In genomic region chr9:132007371-132007701, GRCh38 we compare ENCODE assay signal across 16 cellular contexts.
A peak's percentile ranks its signal among the peaks of the same experiment; 100 is the strongest.
DNase-seq lines count a peak whose midpoint lies in the region; ATAC-seq, FAIRE-seq and TF ChIP-seq lines count a peak whose summit lies in the region.
"Had no signal": no experiment of that assay in that cellular context is flagged by ENCODE, and none has a peak within 500 bp of the region (broad histone marks: within the 10 kb centered on the region; RNA-seq: fewer than 3 reads in every experiment).

No MANE protein-coding gene starts in this region.

- intact Hi-C loops in tibial artery (cut with DNase I; ENCODE audit: low total_unique reads), result no loop called here

- no peaks in the 10 kb centered on the region for H3K27me3 ChIP-seq in MM.1S (replicated peaks; ENCODE audit: insufficient read depth, low read length)
- no peaks in the 10 kb centered on the region for H3K27me3 ChIP-seq in tibial artery
- H3K27me3 ChIP-seq in MG63, result no peaks in the 10 kb centered on the region
- H3K27me3 ChIP-seq: Peyer's patch, tibial nerve had no signal

- no peaks in the 10 kb centered on the region for H4K20me1 ChIP-seq in MM.1S (ENCODE audit: insufficient read depth, low read length)

- TF ChIP-seq EP300 in A549 (IDR thresholded peaks at IDR 0.05), result no peak

- H3K36me3 ChIP-seq in MM.1S (replicated peaks; ENCODE audit: insufficient read depth, low read length) (no peaks in the 10 kb centered on the region), tibial artery (peaks cover 0 to 3% (median 0%) of the 10 kb centered on the region in 3 donors), MG63 (0 out of 2 replicates have a peak, but pooled peaks cover under 1% of the 10 kb centered on the region)
- H3K36me3 ChIP-seq: Peyer's patch had no signal

- no peaks in the 10 kb centered on the region for H3K27me3 Mint-ChIP-seq in effector memory CD8-positive, alpha-beta T cell

- H3K4me3 ChIP-seq in A549 (no peak overlapping the region), MM.1S (ENCODE audit: low read length) (no peak overlapping the region), tibial artery (no peak overlapping the region), MG63 (no peak overlapping the region)
- H3K4me3 ChIP-seq: Peyer's patch, tibial nerve had no signal

- H3K4me2 ChIP-seq in A549 (peak overlapping the region; percentile 85), MM.1S (ENCODE audit: low read depth, low read length) (0 out of 2 replicates have a peak overlapping the region, but pooled peaks have one; percentile 6)

- FAIRE-seq in A549 (lab: Jason Lieb, UNC), result no peak
- FAIRE-seq: D721Med, H1, small intestine had no signal

- CTCF ChIA-PET in A549 (lab: Yijun Ruan, JAX), result interaction anchor here (1.2 to 1.7 kb wide), 4 partner anchors 12 to 229 kb away, joined by 3 to 6 read pairs (median 5); no protein-coding TSS in a partner anchor

- H3K27ac ChIP-seq in A549 (peak overlapping the region; percentile 72 to 83; a peak in 5 of 6 replicates), MM.1S (ENCODE audit: low read length) (no peak overlapping the region), tibial artery (no peak overlapping the region)
- H3K27ac ChIP-seq: Peyer's patch had no signal

- no peak for TF ChIP-seq RAD21 in A549 (conservative IDR thresholded peaks at IDR 0.05 in 1 of 2, IDR thresholded peaks at IDR 0.05 in 1 of 2)

- H3K9ac ChIP-seq in MM.1S (ENCODE audit: low read length), result no peak overlapping the region

- H3F3A ChIP-seq in MM.1S (ENCODE audit: insufficient read depth, low read length), result no peaks in the 10 kb centered on the region; the same call in 1 of the 2 replicates

- H3K4me1 Mint-ChIP-seq in effector memory CD8-positive, alpha-beta T cell (ENCODE audit: low read depth in 2 of 2), result peaks cover 37 to 46% of the 10 kb centered on the region in 2 donors

- no peaks in the 10 kb centered on the region for H3K9me3 Mint-ChIP-seq in effector memory CD8-positive, alpha-beta T cell

- DNase-seq in A549 (ENCODE audit: low read depth in 1 of 2, low spot score in 1 of 2) (no peak), MM.1S (no peak), tibial artery (no peak), MG63 (no peak)
- no peak for DNase-seq in effector memory CD8-positive, alpha-beta T cell
- no peak for DNase-seq in stimulated activated CD4-positive, alpha-beta T cell treated with anti-CD3 and anti-CD28 coated beads, Interleukin-12 subunit alpha, Interleukin-12 subunit beta, amount 100 ng/mL, for 4 hours
- DNase-seq: GDM1, left ventricle myocardium superior, Peyer's patch, small intestine had no signal

- 93% methylated on average over 2 of the region's 2 CpGs for WGBS in A549 (ENCODE audit: missing lambda C conversion rate)

- no peaks in the 10 kb centered on the region for H3K36me3 Mint-ChIP-seq in effector memory CD8-positive, alpha-beta T cell (ENCODE audit: insufficient read depth)

- no peak for ATAC-seq in A549
- peak; percentile 7 for ATAC-seq in GM18867 (IDR thresholded peaks at IDR 0.05; ENCODE audit: unreplicated experiment)
- no peak for ATAC-seq in effector memory CD8-positive, alpha-beta T cell (replicated peaks)
- no peak for ATAC-seq in GM18870 (IDR thresholded peaks at IDR 0.05; ENCODE audit: unreplicated experiment)

- no peak for TF ChIP-seq CTCF in A549 (IDR thresholded peaks at IDR 0.05)
- no peak for TF ChIP-seq CTCF in MM.1S (IDR thresholded peaks at IDR 0.05; ENCODE audit: low read length)
- TF ChIP-seq CTCF in tibial artery (IDR thresholded peaks at IDR 0.05), result no peak

- peak overlapping the region in 1 of 2 donors; percentile 28 for H3K4me3 Mint-ChIP-seq in effector memory CD8-positive, alpha-beta T cell

- TF ChIP-seq POLR2A in A549 (IDR thresholded peaks at IDR 0.05; ENCODE audit: low read length), result no peak

- H3K79me2 ChIP-seq in MM.1S (ENCODE audit: low read length), result no peaks in the 10 kb centered on the region

- peak overlapping the region; percentile 18 to 65 for H3K27ac Mint-ChIP-seq in effector memory CD8-positive, alpha-beta T cell
- H3K27ac Mint-ChIP-seq: progenitor cell of endocrine pancreas had no signal

- H3K9me2 ChIP-seq in MM.1S (replicated peaks; ENCODE audit: insufficient read depth, low read length), result no peaks in the 10 kb centered on the region

- H3K9me3 ChIP-seq in A549 (peaks cover 6% of the 10 kb centered on the region; the same call in 1 of the 3 replicates), MM.1S (replicated peaks; ENCODE audit: insufficient read depth, low read length) (no peaks in the 10 kb centered on the region), tibial artery (no peaks in the 10 kb centered on the region), MG63 (no peaks in the 10 kb centered on the region)
- H3K9me3 ChIP-seq: Peyer's patch, tibial nerve had no signal

- H3K4me1 ChIP-seq in A549 (peaks cover 50% of the 10 kb centered on the region), MM.1S (ENCODE audit: low read length) (no peaks in the 10 kb centered on the region), tibial artery (peaks cover 0 to 7% (median 0%) of the 10 kb centered on the region in 4 donors)
- H3K4me1 ChIP-seq: Peyer's patch had no signal

- H2AFZ ChIP-seq in MM.1S (ENCODE audit: low read length), result no peak overlapping the region

- POLR2A ChIA-PET in A549 (lab: Yijun Ruan, JAX), result no interaction called here

TF ChIP-seq in A549, 52 proteins besides CTCF, POLR2A, EP300 and RAD21:
- TF ChIP-seq NFE2L2 (conservative IDR thresholded peaks at IDR 0.05; ENCODE audit: low read length), result no peak
- no peak for TF ChIP-seq REST (IDR thresholded peaks at IDR 0.05)
- no peak for TF ChIP-seq PBX3 (IDR thresholded peaks at IDR 0.05)
- no peak for TF ChIP-seq SMC3 (IDR thresholded peaks at IDR 0.05)
- TF ChIP-seq RCOR1 (IDR thresholded peaks at IDR 0.05; ENCODE audit: low read depth, low read length), result no peak
- no peak for TF ChIP-seq NR3C1 (IDR thresholded peaks at IDR 0.05)
- no peak for TF ChIP-seq HEYL (CRISPR knock-in tag; IDR thresholded peaks at IDR 0.05)
- TF ChIP-seq RFX5 (IDR thresholded peaks at IDR 0.05), result no peak
- TF ChIP-seq CHD4 (IDR thresholded peaks at IDR 0.05; ENCODE audit: borderline replicate concordance), result no peak
- no peak for TF ChIP-seq CBX8 (IDR thresholded peaks at IDR 0.05)
- TF ChIP-seq ATOH8 (CRISPR knock-in tag; IDR thresholded peaks at IDR 0.05; ENCODE audit: low read depth), result no peak
- no peak for TF ChIP-seq HOXB5 (CRISPR knock-in tag; IDR thresholded peaks at IDR 0.05)

Comparison
In these comparisons a context has a peak if more than half of its experiments do, and no peak if none do; other contexts are left out.
1. H3K27ac ChIP-seq: peak in A549 (2 of 2); none in MM.1S (single experiment) and tibial artery (0 of 2).